19 cellular contexts compared by ENCODE assay signal in genomic region chr17:38911081-38911730, GRCh38. TPM values are rescaled to one million over a fixed set of nuclear protein-coding genes. Genes with fewer than 3 reads are reported as not detected.
DNase-seq lines count a peak whose midpoint lies in the region; ATAC-seq and TF ChIP-seq lines count a peak whose summit lies in the region.
"Had no signal": no experiment of that assay in that cellular context is flagged by ENCODE, and none has a peak within 500 bp of the region (broad histone marks: within the 10 kb centered on the region; RNA-seq: fewer than 3 reads in every experiment).

No MANE protein-coding gene starts in this region.

- H3K4me3 ChIP-seq in IMR-90 (ENCODE audit: insufficient read depth, low read depth, low read length) (no peak overlapping the region), endodermal cell (ENCODE audit: low read length) (no peak overlapping the region), MM.1S (ENCODE audit: low read length) (no peak overlapping the region), trophoblast cell (ENCODE audit: low read depth, low read length) (no peak overlapping the region)
- H3K4me3 ChIP-seq: lung had no signal

- peaks cover 38% of the 10 kb centered on the region for H3K9me1 ChIP-seq in IMR-90 (ENCODE audit: insufficient read depth, low read length)

- DNase-seq in activated CD8-positive, alpha-beta memory T cell treated with anti-CD3 and anti-CD28 coated beads, Interleukin-2, amount 50 U/mL, for 48 hours = peak; percentile 41
- no peak for DNase-seq in activated CD8-positive, alpha-beta memory T cell treated with anti-CD3 and anti-CD28 coated beads, Interleukin-2, amount 10 ng/mL, durations not matched to agents 7 days and 5 days
- DNase-seq in IMR-90 = no peak
- peak; percentile 39 for DNase-seq in endodermal cell
- peak; percentile 18 for DNase-seq in stimulated activated CD8-positive, alpha-beta memory T cell treated with anti-CD3 and anti-CD28 coated beads, Interleukin-4, amount 100 ng/mL, for 48 hours
- DNase-seq in NCI-H1048 (lab: John Stamatoyannopoulos, UW) = no peak
- DNase-seq in MM.1S = no peak
- DNase-seq in trophoblast cell = no peak
- DNase-seq: effector CD8-positive, alpha-beta T cell; NCI-H1092 treated with DMSO at 0.1 percent for 48 hours; NCI-H2171 treated with DMSO at 0.1 percent for 48 hours; stimulated activated CD4-positive, alpha-beta T cell treated with anti-CD3 and anti-CD28 coated beads, Interleukin-4, amount 100 ng/mL, for 24 hours had no signal

- H3K9ac ChIP-seq in IMR-90 (ENCODE audit: low read depth, low read length) = no peak overlapping the region
- no peak overlapping the region for H3K9ac ChIP-seq in endodermal cell (ENCODE audit: extremely low read depth, low read length, poor library complexity, severe bottlenecking)
- H3K9ac ChIP-seq in MM.1S (ENCODE audit: low read length) = no peak overlapping the region
- no peak overlapping the region for H3K9ac ChIP-seq in trophoblast cell (ENCODE audit: low read length)

- no peak overlapping the region for H2BK15ac ChIP-seq in IMR-90 (ENCODE audit: low read depth, low read length)

- H3K36me3 Mint-ChIP-seq in activated CD8-positive, alpha-beta memory T cell treated with anti-CD3 and anti-CD28 coated beads, Interleukin-2, amount 10 ng/mL, durations not matched to agents 7 days and 5 days = peaks cover 20% of the 10 kb centered on the region
- H3K36me3 Mint-ChIP-seq in endodermal cell (ENCODE audit: low read depth) = peaks cover 52% of the 10 kb centered on the region

- H4K20me1 ChIP-seq in IMR-90 (ENCODE audit: insufficient read depth, low read length) (peaks cover 90% of the 10 kb centered on the region), MM.1S (ENCODE audit: insufficient read depth, low read length) (no peaks in the 10 kb centered on the region)

- H3K27me3 ChIP-seq in IMR-90 (ENCODE audit: control insufficient read depth, insufficient read depth, low read length) (no peaks in the 10 kb centered on the region), endodermal cell (ENCODE audit: control insufficient read depth, insufficient read depth, low read length, poor library complexity, severe bottlenecking) (no peaks in the 10 kb centered on the region), MM.1S (replicated peaks; ENCODE audit: insufficient read depth, low read length) (no peaks in the 10 kb centered on the region), trophoblast cell (ENCODE audit: insufficient read depth, low read length) (no peaks in the 10 kb centered on the region)

- no CpG with 5 or more reads among the region's 10 CpGs for WGBS in IMR-90 (ENCODE audit: extremely low coverage in 2 of 2, insufficient read length in 1 of 2), 2 experiments
- WGBS in endodermal cell (ENCODE audit: insufficient coverage in 1 of 2, insufficient read length in 1 of 2), 2 experiments = 83 to 94% methylated on average over 3 to 10 of the region's 10 CpGs
- no CpG with 5 or more reads among the region's 10 CpGs for WGBS in trophoblast cell (ENCODE audit: extremely low coverage, insufficient coverage, insufficient read length)

- POLR2A ChIA-PET in IMR-90 (lab: Charles Lee; ENCODE audit: unreplicated experiment) = no interaction called here

- H3K79me1 ChIP-seq in IMR-90 (ENCODE audit: low read depth in 1 of 2, low read length in 2 of 2) = peaks cover 69 to 98% of the 10 kb centered on the region in 2 experiments
- peaks cover 5% of the 10 kb centered on the region for H3K79me1 ChIP-seq in trophoblast cell (ENCODE audit: low read length)

- no peaks in the 10 kb centered on the region for H3K27me3 Mint-ChIP-seq in activated CD8-positive, alpha-beta memory T cell treated with anti-CD3 and anti-CD28 coated beads, Interleukin-2, amount 10 ng/mL, durations not matched to agents 7 days and 5 days
- no peaks in the 10 kb centered on the region for H3K27me3 Mint-ChIP-seq in endodermal cell (ENCODE audit: insufficient read depth)
- H3K27me3 Mint-ChIP-seq: brain, IgD-negative memory B cell had no signal

- H4K91ac ChIP-seq in IMR-90 (ENCODE audit: insufficient read depth, low read depth, low read length) (no peak overlapping the region), trophoblast cell (ENCODE audit: low read depth, low read length) (no peak overlapping the region)

- no peak overlapping the region for H4K5ac ChIP-seq in IMR-90 (ENCODE audit: low read depth, low read length)

- H3K27ac ChIP-seq in IMR-90 (ENCODE audit: insufficient read depth, low read length) (no peak overlapping the region), endodermal cell (ENCODE audit: low read depth, low read length) (no peak overlapping the region), MM.1S (ENCODE audit: low read length) (no peak overlapping the region), trophoblast cell (ENCODE audit: low read depth, low read length) (no peak overlapping the region)

- no peaks in the 10 kb centered on the region for H3F3A ChIP-seq in MM.1S (ENCODE audit: insufficient read depth, low read length)

- no peaks in the 10 kb centered on the region for H3K9me3 Mint-ChIP-seq in activated CD8-positive, alpha-beta memory T cell treated with anti-CD3 and anti-CD28 coated beads, Interleukin-2, amount 10 ng/mL, durations not matched to agents 7 days and 5 days (ENCODE audit: low read depth)
- no peaks in the 10 kb centered on the region for H3K9me3 Mint-ChIP-seq in endodermal cell
- H3K9me3 Mint-ChIP-seq: brain; IgD-negative memory B cell; T-helper 1 cell treated with Interleukin-12 subunit alpha and Interleukin-12 subunit beta and Interleukin-4 antibody, amounts not matched to agents 30 μg/mL and 1 μg/mL, for 36 hours had no signal

- TF ChIP-seq RAD21 in IMR-90 (IDR thresholded peaks at IDR 0.05; ENCODE audit: low read length) = no peak

- H4K8ac ChIP-seq in IMR-90 (ENCODE audit: low read depth in 2 of 2, low read length in 2 of 2) = no peak overlapping the region
- H4K8ac ChIP-seq in trophoblast cell (ENCODE audit: low read depth, low read length) = no peak overlapping the region

- intact Hi-C loops in IMR-90 (cut with micrococcal nuclease) = no loop called here

- no peak overlapping the region for H3K4me3 Mint-ChIP-seq in activated CD8-positive, alpha-beta memory T cell treated with anti-CD3 and anti-CD28 coated beads, Interleukin-2, amount 10 ng/mL, durations not matched to agents 7 days and 5 days
- no peak overlapping the region for H3K4me3 Mint-ChIP-seq in endodermal cell
- H3K4me3 Mint-ChIP-seq: brain; IgD-negative memory B cell; T-helper 1 cell treated with Interleukin-12 subunit alpha and Interleukin-12 subunit beta and Interleukin-4 antibody, amounts not matched to agents 30 μg/mL and 1 μg/mL, for 36 hours had no signal

- no peak overlapping the region for H3K4ac ChIP-seq in IMR-90 (ENCODE audit: low read depth, low read length)
- H3K4ac ChIP-seq in trophoblast cell (ENCODE audit: low read depth, low read length) = no peak overlapping the region

- CTCF ChIA-PET in activated CD8-positive, alpha-beta memory T cell treated with anti-CD3 and anti-CD28 coated beads, Interleukin-2, amount 10 ng/mL, durations not matched to agents 7 days and 5 days (lab: Charles Lee) = interaction anchor here (0.7 to 1.3 kb wide), 2 partner anchors 11 to 14 kb away, joined by 3 to 4 read pairs; partner anchors contain the start of gene LASP1NB
- CTCF ChIA-PET in IMR-90 (lab: Yijun Ruan, JAX) = no interaction called here

- no peak for TF ChIP-seq POLR2A in IMR-90 (IDR thresholded peaks at IDR 0.05; ENCODE audit: low read depth, low read length)

- H3K4me2 ChIP-seq in IMR-90 (ENCODE audit: low read depth, low read length) = no peak overlapping the region
- no peak overlapping the region for H3K4me2 ChIP-seq in MM.1S (ENCODE audit: low read depth, low read length)
- no peak overlapping the region for H3K4me2 ChIP-seq in trophoblast cell (ENCODE audit: low read length)

- H3K23ac ChIP-seq in IMR-90 (ENCODE audit: low read depth, low read length) = peak overlapping the region; percentile 34; the same call in 1 of the 2 replicates
- H3K23ac ChIP-seq in trophoblast cell (ENCODE audit: low read length) = no peak overlapping the region

- no peak overlapping the region; the same call in 1 of the 2 replicates for H2AK5ac ChIP-seq in IMR-90 (ENCODE audit: low read depth, low read length)
- no peak overlapping the region for H2AK5ac ChIP-seq in trophoblast cell (ENCODE audit: low read length)

- in situ Hi-C loops in IMR-90 (cut with MboI; ENCODE audit: low sequenced_read_pairs) = no loop called here

- no peak overlapping the region for H4K12ac ChIP-seq in trophoblast cell (ENCODE audit: low read depth, low read length)

- H3K36me3 ChIP-seq in IMR-90 (ENCODE audit: control insufficient read depth, insufficient read depth, low read length) (peaks cover 78% of the 10 kb centered on the region), endodermal cell (ENCODE audit: control insufficient read depth, insufficient read depth, low read length) (peaks cover 78% of the 10 kb centered on the region), MM.1S (replicated peaks; ENCODE audit: insufficient read depth, low read length) (no peaks in the 10 kb centered on the region), trophoblast cell (ENCODE audit: control insufficient read depth in 1 of 2, insufficient read depth in 2 of 2, low read length in 2 of 2) (peaks cover 69 to 76% of the 10 kb centered on the region in 2 experiments)

- H3K14ac ChIP-seq in IMR-90 (replicated peaks; ENCODE audit: low read depth, low read length) = 0 out of 2 replicates have a peak overlapping the region, but pooled peaks have one; percentile 28
- no peak overlapping the region for H3K14ac ChIP-seq in trophoblast cell (ENCODE audit: low read length)

- H2BK5ac ChIP-seq in IMR-90 (ENCODE audit: low read depth, low read length, poor library complexity, severe bottlenecking) (no peak overlapping the region), trophoblast cell (ENCODE audit: low read depth, low read length, poor library complexity) (no peak overlapping the region)

- peaks cover 38% of the 10 kb centered on the region for H3K79me2 ChIP-seq in MM.1S (ENCODE audit: low read length)
- no peaks in the 10 kb centered on the region for H3K79me2 ChIP-seq in trophoblast cell (ENCODE audit: control insufficient read depth, insufficient read depth, low read length, poor library complexity)

- H3K4me1 ChIP-seq in IMR-90 (ENCODE audit: control insufficient read depth, insufficient read depth, low read length) (peaks cover 12% of the 10 kb centered on the region), endodermal cell (ENCODE audit: control insufficient read depth, insufficient read depth, low read length) (peaks cover 5% of the 10 kb centered on the region), MM.1S (ENCODE audit: low read length) (no peaks in the 10 kb centered on the region), trophoblast cell (ENCODE audit: control insufficient read depth in 1 of 2, insufficient read depth in 2 of 2, low read length in 2 of 2) (peaks cover 18 to 25% of the 10 kb centered on the region in 2 experiments)

- no peak for TF ChIP-seq CTCF in IMR-90 (conservative IDR thresholded peaks at IDR 0.05; ENCODE audit: low read depth, low read length)
- no peak for TF ChIP-seq CTCF in endodermal cell (conservative IDR thresholded peaks at IDR 0.05)
- TF ChIP-seq CTCF in MM.1S (IDR thresholded peaks at IDR 0.05; ENCODE audit: low read length) = no peak

- no peak overlapping the region for H2BK12ac ChIP-seq in trophoblast cell (ENCODE audit: low read length)

- H3K9me2 ChIP-seq in MM.1S (replicated peaks; ENCODE audit: insufficient read depth, low read length) = no peaks in the 10 kb centered on the region

- H3K9me3 ChIP-seq in IMR-90 (ENCODE audit: control insufficient read depth, insufficient read depth, low read length) (no peaks in the 10 kb centered on the region), endodermal cell (ENCODE audit: control insufficient read depth, low read length) (no peaks in the 10 kb centered on the region), MM.1S (replicated peaks; ENCODE audit: insufficient read depth, low read length) (no peaks in the 10 kb centered on the region), trophoblast cell (ENCODE audit: insufficient read depth, low read depth, low read length) (no peaks in the 10 kb centered on the region)

- no peak overlapping the region for H3K56ac ChIP-seq in IMR-90 (ENCODE audit: extremely low read depth, insufficient read depth, low read length)

- no peak overlapping the region for H2BK120ac ChIP-seq in IMR-90 (ENCODE audit: low read depth, low read length)
- H2BK120ac ChIP-seq in trophoblast cell (ENCODE audit: insufficient read depth, low read length, poor library complexity) = no peak overlapping the region

- H3K27ac Mint-ChIP-seq in activated CD8-positive, alpha-beta memory T cell treated with anti-CD3 and anti-CD28 coated beads, Interleukin-2, amount 10 ng/mL, durations not matched to agents 7 days and 5 days = no peak overlapping the region
- peak overlapping the region; percentile 35 for H3K27ac Mint-ChIP-seq in endodermal cell
- H3K27ac Mint-ChIP-seq: T-helper 1 cell treated with Interleukin-12 subunit alpha and Interleukin-12 subunit beta and Interleukin-4 antibody, amounts not matched to agents 30 μg/mL and 1 μg/mL, for 36 hours had no signal

- H3K4me1 Mint-ChIP-seq in activated CD8-positive, alpha-beta memory T cell treated with anti-CD3 and anti-CD28 coated beads, Interleukin-2, amount 10 ng/mL, durations not matched to agents 7 days and 5 days = peaks cover 15% of the 10 kb centered on the region
- H3K4me1 Mint-ChIP-seq in endodermal cell = peaks cover 2% of the 10 kb centered on the region
- H3K4me1 Mint-ChIP-seq: brain had no signal

- no peak overlapping the region for H2BK20ac ChIP-seq in IMR-90 (ENCODE audit: low read depth, low read length)

- dilution Hi-C loops in IMR-90 (cut with HindIII; ENCODE audit: low sequenced_read_pairs, unreplicated experiment) = no loop called here

- H3K18ac ChIP-seq in IMR-90 (ENCODE audit: low read depth, low read length) (no peak overlapping the region), trophoblast cell (ENCODE audit: low read length) (no peak overlapping the region)

- H2AFZ ChIP-seq in IMR-90 (replicated peaks; ENCODE audit: low read length, poor library complexity) = no peak overlapping the region
- H2AFZ ChIP-seq in MM.1S (ENCODE audit: low read length) = no peak overlapping the region
- H2AFZ ChIP-seq in trophoblast cell (ENCODE audit: insufficient read depth, low read length, poor library complexity) = no peak overlapping the region

- no peak for ATAC-seq in activated CD8-positive, alpha-beta memory T cell treated with anti-CD3 and anti-CD28 coated beads, Interleukin-2, amount 10 ng/mL, durations not matched to agents 7 days and 5 days
- ATAC-seq in IMR-90 (ENCODE audit: low read depth) = no peak
- ATAC-seq: HCT116 had no signal

- BruUV-seq in IMR-90 (replicated peaks; lab: Mats Ljungman, UMichigan) = no TSS peak

- H2AK9ac ChIP-seq in IMR-90 (replicated peaks; ENCODE audit: low read depth, low read length, poor library complexity) = peak overlapping the region; percentile 70

RNA-seq across cellular contexts. Expression of gene LASP1, which starts 41.3 kb away (rescaled TPM):
- total RNA-seq in activated CD8-positive, alpha-beta memory T cell treated with anti-CD3 and anti-CD28 coated beads, Interleukin-2, amount 10 ng/mL, durations not matched to agents 7 days and 5 days = 100 to 1,000 TPM; 208 to 239 TPM
- total RNA-seq in IMR-90 (2012; rRNA removed) = 79.8 and 113 TPM in 2 replicates
- polyA plus RNA-seq in IMR-90 (2012; rRNA removed) = 262 and 304 TPM in 2 replicates
- 126 and 206 TPM in 2 replicates for polyA plus RNA-seq in IMR-90 (2012; cell fraction: cytosol; rRNA removed)
- polyA plus RNA-seq in IMR-90 (2012; cell fraction: nucleus; rRNA removed; ENCODE audit: low replicate concordance) = 161 and 251 TPM in 2 replicates
- 100 to 1,000 TPM; 168 to 177 TPM for total RNA-seq in endodermal cell
- polyA plus RNA-seq in endodermal cell (2013, experiment 1 of 2) = 102 TPM
- polyA plus RNA-seq in endodermal cell (2013, experiment 2 of 2) = 102 TPM
- polyA plus RNA-seq in trophoblast cell (2013) = 157 TPM in 2 replicates

RNA-seq across cellular contexts. Expression of gene FBXO47, which starts 56.0 kb away (rescaled TPM):
- total RNA-seq in activated CD8-positive, alpha-beta memory T cell treated with anti-CD3 and anti-CD28 coated beads, Interleukin-2, amount 10 ng/mL, durations not matched to agents 7 days and 5 days = under 1 TPM in 1 of 2 experiments, not detected in 1; 0.18 TPM
- total RNA-seq in IMR-90 (2012; rRNA removed) = under 0.01 TPM in 1 of 2 replicates, not detected in the other
- polyA plus RNA-seq in IMR-90 (2012; rRNA removed) = not detected in 2 replicates
- not detected in 2 replicates for polyA plus RNA-seq in IMR-90 (2012; cell fraction: cytosol; rRNA removed)
- not detected in 2 replicates for polyA plus RNA-seq in IMR-90 (2012; cell fraction: nucleus; rRNA removed; ENCODE audit: low replicate concordance)
- total RNA-seq in endodermal cell = not detected
- not detected for polyA plus RNA-seq in endodermal cell (2013, experiment 1 of 2)
- polyA plus RNA-seq in endodermal cell (2013, experiment 2 of 2) = not detected
- polyA plus RNA-seq in trophoblast cell (2013) = not detected in 2 replicates
- total RNA-seq: fibroblast of villous mesenchyme, lung had no signal
- polyA plus RNA-seq: IgD-negative memory B cell, lung, neural cell had no signal

RNA-seq across cellular contexts. Expression of gene RPL23, which starts 57.7 kb away (rescaled TPM):
- 1,000 to 10,000 TPM in 1 of 2 experiments, 100 to 1,000 TPM in 1; 831 to 1,130 TPM for total RNA-seq in activated CD8-positive, alpha-beta memory T cell treated with anti-CD3 and anti-CD28 coated beads, Interleukin-2, amount 10 ng/mL, durations not matched to agents 7 days and 5 days
- total RNA-seq in IMR-90 (2012; rRNA removed) = 1,170 and 2,401 TPM in 2 replicates
- 1,882 and 2,308 TPM in 2 replicates for polyA plus RNA-seq in IMR-90 (2012; rRNA removed)
- 437 and 806 TPM in 2 replicates for polyA plus RNA-seq in IMR-90 (2012; cell fraction: cytosol; rRNA removed)
- polyA plus RNA-seq in IMR-90 (2012; cell fraction: nucleus; rRNA removed; ENCODE audit: low replicate concordance) = 76.8 and 944 TPM in 2 replicates
- 1,000 to 10,000 TPM; 1,194 to 1,262 TPM for total RNA-seq in endodermal cell
- 2,291 TPM for polyA plus RNA-seq in endodermal cell (2013, experiment 1 of 2)
- 2,039 TPM for polyA plus RNA-seq in endodermal cell (2013, experiment 2 of 2)
- 2,811 and 2,862 TPM in 2 replicates for polyA plus RNA-seq in trophoblast cell (2013)

Comparison
In these comparisons a context has a peak if more than half of its experiments do, and no peak if none do; other contexts are left out.
1. DNase-seq: peak in activated CD8-positive, alpha-beta memory T cell treated with anti-CD3 and anti-CD28 coated beads, Interleukin-2, amount 50 U/mL, for 48 hours (single experiment), endodermal cell (single experiment) and stimulated activated CD8-positive, alpha-beta memory T cell treated with anti-CD3 and anti-CD28 coated beads, Interleukin-4, amount 100 ng/mL, for 48 hours (single experiment); none in activated CD8-positive, alpha-beta memory T cell treated with anti-CD3 and anti-CD28 coated beads, Interleukin-2, amount 10 ng/mL, durations not matched to agents 7 days and 5 days (single experiment), IMR-90 (single experiment), NCI-H1048 (single experiment), MM.1S (single experiment) and trophoblast cell (0 of 2).